ENCODE assay signal across 7 cellular contexts in genomic region chr10:77846718-77847311, GRCh38.
A peak's percentile ranks its signal among the peaks of the same experiment; 100 is the strongest.
DNase-seq lines count a peak whose midpoint lies in the region; ATAC-seq, FAIRE-seq and TF ChIP-seq lines count a peak whose summit lies in the region.

No MANE protein-coding gene starts in this region.

- DNase-seq in GM12891 (ENCODE audit: insufficient read length, low spot score) (peak; percentile 61), NCI-H526 (lab: John Stamatoyannopoulos, UW) (peak; percentile 22 to 57), endothelial cell (ENCODE audit: low spot score) (peak; percentile 87), mesenchymal stem cell (peak; percentile 74)
- DNase-seq in activated CD8-positive, alpha-beta T cell treated with anti-CD3 and anti-CD28 coated beads for 36 hours: peak; percentile 71
- DNase-seq in stimulated activated CD8-positive, alpha-beta memory T cell treated with anti-CD3 and anti-CD28 coated beads, Interleukin-15, amount 100 ng/mL, for 24 hours (ENCODE audit: low read depth): peak; percentile 42

- peak; percentile 60 for ATAC-seq in HG02970 (IDR thresholded peaks at IDR 0.05; ENCODE audit: low FRiP score, unreplicated experiment)
- ATAC-seq in activated CD8-positive, alpha-beta T cell treated with anti-CD3 and anti-CD28 coated beads for 36 hours: peak; percentile 93

- H3K36me3 ChIP-seq in mesenchymal stem cell (ENCODE audit: control insufficient read depth in 1 of 2, insufficient read depth in 2 of 2, low read depth in 1 of 2, low read length in 2 of 2): peaks cover 31 to 50% of the 10 kb centered on the region in 2 experiments

- H3K27ac Mint-ChIP-seq in activated CD8-positive, alpha-beta T cell treated with anti-CD3 and anti-CD28 coated beads for 36 hours: no peak overlapping the region
- no peak overlapping the region for H3K27ac Mint-ChIP-seq in endothelial cell (ENCODE audit: unreplicated experiment)

- 26% methylated on average over 21 of the region's 21 CpGs for WGBS in mesenchymal stem cell

- H3K4ac ChIP-seq in mesenchymal stem cell (ENCODE audit: low read depth in 1 of 2, low read length in 2 of 2): no peak overlapping the region

- no peaks in the 10 kb centered on the region for H3K9me3 Mint-ChIP-seq in activated CD8-positive, alpha-beta T cell treated with anti-CD3 and anti-CD28 coated beads for 36 hours
- no peaks in the 10 kb centered on the region for H3K9me3 Mint-ChIP-seq in endothelial cell (ENCODE audit: unreplicated experiment)

- no peak overlapping the region for H2BK5ac ChIP-seq in mesenchymal stem cell (ENCODE audit: low read depth, low read length, poor library complexity, severe bottlenecking)

- H4K91ac ChIP-seq in mesenchymal stem cell (ENCODE audit: low read length): no peak overlapping the region

- H3K4me3 Mint-ChIP-seq in activated CD8-positive, alpha-beta T cell treated with anti-CD3 and anti-CD28 coated beads for 36 hours: no peak overlapping the region
- H3K4me3 Mint-ChIP-seq in endothelial cell (ENCODE audit: unreplicated experiment): no peak overlapping the region

- no peak overlapping the region for H4K8ac ChIP-seq in mesenchymal stem cell (ENCODE audit: low read length)

- no peaks in the 10 kb centered on the region for H3K27me3 ChIP-seq in mesenchymal stem cell (ENCODE audit: control insufficient read depth in 1 of 2, insufficient read depth in 1 of 2, low read length in 2 of 2)

- peak overlapping the region in 1 of 2 experiments; percentile 52 for H3K4me3 ChIP-seq in mesenchymal stem cell (ENCODE audit: insufficient read depth in 1 of 2, low read depth in 1 of 2, low read length in 2 of 2)

- no peak overlapping the region for H3K14ac ChIP-seq in mesenchymal stem cell (ENCODE audit: low read length in 2 of 2)

- no peak overlapping the region for H2BK120ac ChIP-seq in mesenchymal stem cell (ENCODE audit: low read depth, low read length)

- TF ChIP-seq POLR2A in GM12891 (IDR thresholded peaks at IDR 0.05; ENCODE audit: low read depth, low read length): no peak

- no peak overlapping the region for H2AK5ac ChIP-seq in mesenchymal stem cell (ENCODE audit: low read length, severe bottlenecking)

- no peak overlapping the region for H2AFZ ChIP-seq in mesenchymal stem cell (ENCODE audit: low read depth, low read length)

- no peaks in the 10 kb centered on the region for H3K36me3 Mint-ChIP-seq in activated CD8-positive, alpha-beta T cell treated with anti-CD3 and anti-CD28 coated beads for 36 hours (ENCODE audit: low read depth)
- peaks cover 31% of the 10 kb centered on the region for H3K36me3 Mint-ChIP-seq in endothelial cell (ENCODE audit: low read depth, unreplicated experiment)

- POLR2A ChIA-PET in activated CD8-positive, alpha-beta T cell treated with anti-CD3 and anti-CD28 coated beads for 36 hours (lab: Charles Lee): interaction anchor here (1.5 kb wide), 1 partner anchor 128 kb away, joined by 3 read pairs; no protein-coding TSS in a partner anchor

- no peaks in the 10 kb centered on the region for H3K4me1 Mint-ChIP-seq in activated CD8-positive, alpha-beta T cell treated with anti-CD3 and anti-CD28 coated beads for 36 hours (ENCODE audit: low read depth)
- peaks cover 35% of the 10 kb centered on the region for H3K4me1 Mint-ChIP-seq in endothelial cell (ENCODE audit: unreplicated experiment)

- H3K79me1 ChIP-seq in mesenchymal stem cell (replicated peaks; ENCODE audit: low read length, poor library complexity, severe bottlenecking): peaks cover 28% of the 10 kb centered on the region

- no peak overlapping the region for H2BK15ac ChIP-seq in mesenchymal stem cell (ENCODE audit: low read depth, poor library complexity, severe bottlenecking)

- FAIRE-seq in GM12891 (lab: Jason Lieb, UNC): peak; percentile 71

- no peak overlapping the region for H3K4me2 ChIP-seq in mesenchymal stem cell (ENCODE audit: low read length, poor library complexity, severe bottlenecking)

- peak overlapping the region; percentile 53 for H3K9ac ChIP-seq in mesenchymal stem cell (ENCODE audit: low read length)

- no peaks in the 10 kb centered on the region for H3K27me3 Mint-ChIP-seq in activated CD8-positive, alpha-beta T cell treated with anti-CD3 and anti-CD28 coated beads for 36 hours
- H3K27me3 Mint-ChIP-seq in endothelial cell (ENCODE audit: unreplicated experiment): peaks cover 5% of the 10 kb centered on the region

- H3K23ac ChIP-seq in mesenchymal stem cell (ENCODE audit: low read length in 2 of 2): no peak overlapping the region

- TF ChIP-seq CTCF in activated CD8-positive, alpha-beta T cell treated with anti-CD3 and anti-CD28 coated beads for 36 hours (IDR thresholded peaks at IDR 0.05): peak; percentile 94
- TF ChIP-seq CTCF in endothelial cell (IDR thresholded peaks at IDR 0.05; ENCODE audit: unreplicated experiment): peak; percentile 97

- H3K4me1 ChIP-seq in mesenchymal stem cell (ENCODE audit: control insufficient read depth, insufficient read depth, low read depth, low read length): peaks cover 36% of the 10 kb centered on the region

- H3K18ac ChIP-seq in mesenchymal stem cell (ENCODE audit: low read depth in 1 of 2, low read length in 2 of 2): no peak overlapping the region

- H2BK12ac ChIP-seq in mesenchymal stem cell (ENCODE audit: low read length in 2 of 2): no peak overlapping the region

- CTCF ChIA-PET in activated CD8-positive, alpha-beta T cell treated with anti-CD3 and anti-CD28 coated beads for 36 hours (lab: Charles Lee): interaction anchor here (1.0 to 1.8 kb wide), 16 partner anchors 9 to 183 kb away, joined by 3 to 8 read pairs (median 4); partner anchors contain the start of gene POLR3A

- intact Hi-C loops in activated CD8-positive, alpha-beta T cell treated with anti-CD3 and anti-CD28 coated beads for 36 hours (cut with micrococcal nuclease): loop anchor here (10.0 kb wide), 1 partner anchor 138 kb away; no protein-coding TSS in a partner anchor

- H3K27ac ChIP-seq in mesenchymal stem cell (ENCODE audit: low read length, poor library complexity, severe bottlenecking): no peak overlapping the region

- H3K9me3 ChIP-seq in mesenchymal stem cell (ENCODE audit: control insufficient read depth, low read length): no peaks in the 10 kb centered on the region

TF ChIP-seq in GM12891, 5 proteins besides CTCF, POLR2A, EP300 and RAD21:
- no peak for TF ChIP-seq POLR2AphosphoS5 (IDR thresholded peaks at IDR 0.05; ENCODE audit: low read depth, low read length)
- no peak for TF ChIP-seq POU2F2 (IDR thresholded peaks at IDR 0.05; ENCODE audit: low read depth, low read length)
- no peak for TF ChIP-seq PAX5 (IDR thresholded peaks at IDR 0.05; ENCODE audit: insufficient read depth, low read length, severe bottlenecking)
- TF ChIP-seq SPI1 (IDR thresholded peaks at IDR 0.05; ENCODE audit: low read depth, low read length): no peak
- no peak for TF ChIP-seq TAF1 (IDR thresholded peaks at IDR 0.05; ENCODE audit: low read depth, low read length)
